2 cellular contexts compared by ENCODE assay signal in the genomic region with DNA sequence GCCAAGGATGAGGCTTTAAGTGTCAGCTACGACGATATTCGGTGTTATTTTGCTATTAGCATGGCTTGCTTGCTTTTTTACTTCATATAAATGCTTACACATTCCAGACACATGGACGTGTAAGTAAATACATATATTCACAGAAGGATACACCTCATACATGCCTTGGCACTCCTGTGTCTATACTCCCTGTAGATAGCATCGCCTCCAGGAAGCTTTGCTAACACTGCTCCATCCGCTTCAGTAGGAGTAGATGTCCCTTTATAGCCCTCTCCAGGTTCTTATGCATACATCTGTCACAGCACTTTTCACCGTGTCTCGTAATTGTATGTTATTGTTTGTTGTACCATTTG.
TF ChIP-seq lines count a peak whose summit lies in the region.

No MANE protein-coding gene starts in this region.

TF ChIP-seq in HepG2, 621 proteins besides CTCF, POLR2A, EP300 and RAD21:
- TF ChIP-seq ZNF572 (CRISPR knock-in tag; IDR thresholded peaks at IDR 0.05) (no peak), TAF1 (CRISPR knock-in tag; IDR thresholded peaks at IDR 0.05) (no peak), ZNF451 (CRISPR knock-in tag; IDR thresholded peaks at IDR 0.05) (no peak), ZNF724P (CRISPR knock-in tag; IDR thresholded peaks at IDR 0.05; ENCODE audit: borderline replicate concordance) (no peak), ZNF816 (CRISPR knock-in tag; IDR thresholded peaks at IDR 0.05; ENCODE audit: borderline replicate concordance) (no peak), FOXJ3 (CRISPR knock-in tag; IDR thresholded peaks at IDR 0.05; ENCODE audit: borderline replicate concordance) (no peak), ZNF547 (CRISPR knock-in tag; IDR thresholded peaks at IDR 0.05) (no peak), CREM (IDR thresholded peaks at IDR 0.05) (no peak), CREM (CRISPR knock-in tag; IDR thresholded peaks at IDR 0.05) (no peak), ZEB1 (IDR thresholded peaks at IDR 0.05; ENCODE audit: insufficient replicate concordance, low read depth) (no peak), NFATC3 (CRISPR knock-in tag; IDR thresholded peaks at IDR 0.05) (no peak), ZNF747 (CRISPR knock-in tag; IDR thresholded peaks at IDR 0.05; ENCODE audit: borderline replicate concordance) (no peak), KLF9 (CRISPR knock-in tag; IDR thresholded peaks at IDR 0.05; ENCODE audit: low read depth) (no peak), HNRNPL (IDR thresholded peaks at IDR 0.05; ENCODE audit: low read depth, low read length) (no peak)
- TF ChIP-seq, protein P1, sequence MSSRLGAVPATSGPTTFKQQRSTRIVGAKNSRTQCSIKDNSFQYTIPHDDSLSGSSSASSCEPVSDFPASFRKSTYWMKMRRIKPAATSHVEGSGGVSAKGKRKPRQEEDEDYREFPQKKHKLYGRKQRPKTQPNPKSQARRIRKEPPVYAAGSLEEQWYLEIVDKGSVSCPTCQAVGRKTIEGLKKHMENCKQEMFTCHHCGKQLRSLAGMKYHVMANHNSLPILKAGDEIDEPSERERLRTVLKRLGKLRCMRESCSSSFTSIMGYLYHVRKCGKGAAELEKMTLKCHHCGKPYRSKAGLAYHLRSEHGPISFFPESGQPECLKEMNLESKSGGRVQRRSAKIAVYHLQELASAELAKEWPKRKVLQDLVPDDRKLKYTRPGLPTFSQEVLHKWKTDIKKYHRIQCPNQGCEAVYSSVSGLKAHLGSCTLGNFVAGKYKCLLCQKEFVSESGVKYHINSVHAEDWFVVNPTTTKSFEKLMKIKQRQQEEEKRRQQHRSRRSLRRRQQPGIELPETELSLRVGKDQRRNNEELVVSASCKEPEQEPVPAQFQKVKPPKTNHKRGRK (CRISPR knock-in tag; IDR thresholded peaks at IDR 0.05) = no peak
- TF ChIP-seq, protein P2, sequence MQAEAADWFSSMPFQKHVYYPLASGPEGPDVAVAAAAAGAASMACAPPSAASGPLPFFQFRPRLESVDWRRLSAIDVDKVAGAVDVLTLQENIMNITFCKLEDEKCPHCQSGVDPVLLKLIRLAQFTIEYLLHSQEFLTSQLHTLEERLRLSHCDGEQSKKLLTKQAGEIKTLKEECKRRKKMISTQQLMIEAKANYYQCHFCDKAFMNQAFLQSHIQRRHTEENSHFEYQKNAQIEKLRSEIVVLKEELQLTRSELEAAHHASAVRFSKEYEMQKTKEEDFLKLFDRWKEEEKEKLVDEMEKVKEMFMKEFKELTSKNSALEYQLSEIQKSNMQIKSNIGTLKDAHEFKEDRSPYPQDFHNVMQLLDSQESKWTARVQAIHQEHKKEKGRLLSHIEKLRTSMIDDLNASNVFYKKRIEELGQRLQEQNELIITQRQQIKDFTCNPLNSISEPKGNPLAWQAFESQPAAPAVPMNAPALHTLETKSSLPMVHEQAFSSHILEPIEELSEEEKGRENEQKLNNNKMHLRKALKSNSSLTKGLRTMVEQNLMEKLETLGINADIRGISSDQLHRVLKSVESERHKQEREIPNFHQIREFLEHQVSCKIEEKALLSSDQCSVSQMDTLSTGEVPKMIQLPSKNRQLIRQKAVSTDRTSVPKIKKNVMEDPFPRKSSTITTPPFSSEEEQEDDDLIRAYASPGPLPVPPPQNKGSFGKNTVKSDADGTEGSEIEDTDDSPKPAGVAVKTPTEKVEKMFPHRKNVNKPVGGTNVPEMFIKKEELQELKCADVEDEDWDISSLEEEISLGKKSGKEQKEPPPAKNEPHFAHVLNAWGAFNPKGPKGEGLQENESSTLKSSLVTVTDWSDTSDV (CRISPR knock-in tag; IDR thresholded peaks at IDR 0.05) = no peak
- TF ChIP-seq, protein P3, sequence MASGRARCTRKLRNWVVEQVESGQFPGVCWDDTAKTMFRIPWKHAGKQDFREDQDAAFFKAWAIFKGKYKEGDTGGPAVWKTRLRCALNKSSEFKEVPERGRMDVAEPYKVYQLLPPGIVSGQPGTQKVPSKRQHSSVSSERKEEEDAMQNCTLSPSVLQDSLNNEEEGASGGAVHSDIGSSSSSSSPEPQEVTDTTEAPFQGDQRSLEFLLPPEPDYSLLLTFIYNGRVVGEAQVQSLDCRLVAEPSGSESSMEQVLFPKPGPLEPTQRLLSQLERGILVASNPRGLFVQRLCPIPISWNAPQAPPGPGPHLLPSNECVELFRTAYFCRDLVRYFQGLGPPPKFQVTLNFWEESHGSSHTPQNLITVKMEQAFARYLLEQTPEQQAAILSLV (CRISPR knock-in tag; IDR thresholded peaks at IDR 0.05; ENCODE audit: borderline replicate concordance) = no peak
- TF ChIP-seq, protein P4, sequence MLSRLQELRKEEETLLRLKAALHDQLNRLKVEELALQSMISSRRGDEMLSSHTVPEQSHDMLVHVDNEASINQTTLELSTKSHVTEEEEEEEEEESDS (CRISPR knock-in tag; IDR thresholded peaks at IDR 0.05; ENCODE audit: borderline replicate concordance) = no peak
- TF ChIP-seq, protein P5, sequence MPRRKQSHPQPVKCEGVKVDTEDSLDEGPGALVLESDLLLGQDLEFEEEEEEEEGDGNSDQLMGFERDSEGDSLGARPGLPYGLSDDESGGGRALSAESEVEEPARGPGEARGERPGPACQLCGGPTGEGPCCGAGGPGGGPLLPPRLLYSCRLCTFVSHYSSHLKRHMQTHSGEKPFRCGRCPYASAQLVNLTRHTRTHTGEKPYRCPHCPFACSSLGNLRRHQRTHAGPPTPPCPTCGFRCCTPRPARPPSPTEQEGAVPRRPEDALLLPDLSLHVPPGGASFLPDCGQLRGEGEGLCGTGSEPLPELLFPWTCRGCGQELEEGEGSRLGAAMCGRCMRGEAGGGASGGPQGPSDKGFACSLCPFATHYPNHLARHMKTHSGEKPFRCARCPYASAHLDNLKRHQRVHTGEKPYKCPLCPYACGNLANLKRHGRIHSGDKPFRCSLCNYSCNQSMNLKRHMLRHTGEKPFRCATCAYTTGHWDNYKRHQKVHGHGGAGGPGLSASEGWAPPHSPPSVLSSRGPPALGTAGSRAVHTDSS (CRISPR knock-in tag; conservative IDR thresholded peaks at IDR 0.05) = no peak
TF ChIP-seq in HepG2: peak in this region for 0.

TF ChIP-seq in K562, 482 proteins besides CTCF, POLR2A, EP300 and RAD21:
- TF ChIP-seq CHD1 (IDR thresholded peaks at IDR 0.05; ENCODE audit: low read length) (no peak), ERF (CRISPR knock-in tag; IDR thresholded peaks at IDR 0.05) (no peak), KDM2B (CRISPR knock-in tag; IDR thresholded peaks at IDR 0.05) (no peak), STAG1 (CRISPR knock-in tag; IDR thresholded peaks at IDR 0.05; ENCODE audit: borderline replicate concordance) (no peak), SIRT6 (IDR thresholded peaks at IDR 0.05; ENCODE audit: low read depth, low read length) (no peak)
